9 cellular contexts compared by ENCODE assay signal in the genomic region with DNA sequence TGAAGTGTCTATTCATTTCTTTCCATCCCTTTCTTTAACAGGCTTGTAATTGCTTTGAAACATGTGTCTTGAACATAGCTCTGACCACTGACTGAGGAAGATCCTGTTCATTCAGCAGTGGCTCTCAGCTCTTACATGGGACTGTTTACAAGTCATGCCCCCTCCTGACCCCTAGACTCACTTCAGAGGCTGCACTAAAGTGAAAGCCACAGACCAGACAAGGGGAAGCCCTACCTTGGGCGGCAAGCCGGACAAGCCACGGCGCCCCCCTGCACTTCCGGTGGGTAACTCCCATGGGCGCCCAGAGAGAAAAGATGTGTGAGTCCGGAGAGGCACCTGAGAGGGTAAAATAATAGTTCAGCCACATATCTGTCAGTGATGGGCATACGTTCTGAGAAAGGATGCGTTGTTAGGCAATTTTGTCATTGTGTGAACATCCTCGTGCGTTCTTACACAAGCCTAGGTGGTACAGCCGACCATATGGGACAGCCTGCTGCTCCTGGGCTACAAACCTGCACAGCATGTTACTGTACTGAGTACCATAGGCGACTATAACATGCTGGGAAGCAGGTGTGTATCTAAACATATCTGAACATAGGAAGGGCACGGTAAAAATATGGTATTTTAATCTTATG.
DNase-seq lines count a peak whose midpoint lies in the region; ATAC-seq, FAIRE-seq and TF ChIP-seq lines count a peak whose summit lies in the region.
"Had no signal": no experiment of that assay in that cellular context is flagged by ENCODE, and none has a peak within 500 bp of the region (broad histone marks: within the 10 kb centered on the region; RNA-seq: fewer than 3 reads in every experiment).

No MANE protein-coding gene starts in this region.

- peaks cover 0 to 3% (median 0%) of the 10 kb centered on the region in 5 donors for H3K36me3 Mint-ChIP-seq in naive thymus-derived CD4-positive, alpha-beta T cell
- H3K36me3 Mint-ChIP-seq in mesothelial cell of epicardium = no peaks in the 10 kb centered on the region

- no peaks in the 10 kb centered on the region for H3K9me3 ChIP-seq in naive thymus-derived CD4-positive, alpha-beta T cell (ENCODE audit: control insufficient read depth in 2 of 3, low read length in 3 of 3)
- H3K9me3 ChIP-seq: vagina had no signal

- POLR2A ChIA-PET in naive thymus-derived CD4-positive, alpha-beta T cell (lab: Charles Lee) = no interaction called here

- no peaks in the 10 kb centered on the region for H3K27me3 ChIP-seq in naive thymus-derived CD4-positive, alpha-beta T cell (ENCODE audit: control insufficient read depth in 2 of 2, insufficient read depth in 2 of 2, low read length in 2 of 2)
- H3K27me3 ChIP-seq: vagina had no signal

- no peak overlapping the region for H3K27ac ChIP-seq in naive thymus-derived CD4-positive, alpha-beta T cell (ENCODE audit: low read depth, low read length)
- H3K27ac ChIP-seq: vagina had no signal

- H3K9me3 Mint-ChIP-seq in naive thymus-derived CD4-positive, alpha-beta T cell = peaks cover 0 to 6% (median 2%) of the 10 kb centered on the region in 11 donors
- H3K9me3 Mint-ChIP-seq in mesothelial cell of epicardium = peaks cover 4% of the 10 kb centered on the region

- H3K4me1 Mint-ChIP-seq in naive thymus-derived CD4-positive, alpha-beta T cell = peaks cover 13 to 39% (median 26%) of the 10 kb centered on the region in 7 donors
- H3K4me1 Mint-ChIP-seq in mesothelial cell of epicardium = no peaks in the 10 kb centered on the region

- in situ Hi-C loops in G401 (cut with HindIII; ENCODE audit: low sequenced_read_pairs) = no loop called here

- H3K4me3 ChIP-seq in naive thymus-derived CD4-positive, alpha-beta T cell (ENCODE audit: low read length) = no peak overlapping the region
- H3K4me3 ChIP-seq: vagina had no signal

- ATAC-seq in GM18861 (IDR thresholded peaks at IDR 0.05; ENCODE audit: unreplicated experiment) = peak; percentile 75
- peak; percentile 80 for ATAC-seq in GM21576 (IDR thresholded peaks at IDR 0.05; ENCODE audit: unreplicated experiment)
- peak; percentile 42 for ATAC-seq in HG03520 (IDR thresholded peaks at IDR 0.05; ENCODE audit: unreplicated experiment)
- ATAC-seq in naive thymus-derived CD4-positive, alpha-beta T cell = peak; percentile 33

- H3K4me1 ChIP-seq in naive thymus-derived CD4-positive, alpha-beta T cell (ENCODE audit: control insufficient read depth in 2 of 2, insufficient read depth in 2 of 2, low read length in 2 of 2) = peaks cover 6 to 7% of the 10 kb centered on the region in 2 donors
- H3K4me1 ChIP-seq: vagina had no signal

- H3K27ac Mint-ChIP-seq in naive thymus-derived CD4-positive, alpha-beta T cell = peak overlapping the region in 3 of 9 donors; percentile 31 to 51 (median 49)
- no peak overlapping the region for H3K27ac Mint-ChIP-seq in mesothelial cell of epicardium

- no peak for TF ChIP-seq CTCF in mesothelial cell of epicardium (IDR thresholded peaks at IDR 0.05; ENCODE audit: unreplicated experiment)

- FAIRE-seq in urothelium cell line (lab: Jason Lieb, UNC) = no peak

- no peaks in the 10 kb centered on the region for H3K36me3 ChIP-seq in naive thymus-derived CD4-positive, alpha-beta T cell (ENCODE audit: control insufficient read depth in 2 of 3, insufficient read depth in 3 of 3, low read length in 3 of 3)
- H3K36me3 ChIP-seq: vagina had no signal

- H3K4me3 Mint-ChIP-seq in naive thymus-derived CD4-positive, alpha-beta T cell = peak overlapping the region in 1 of 10 donors; percentile 31
- H3K4me3 Mint-ChIP-seq in mesothelial cell of epicardium = no peak overlapping the region

- CTCF ChIA-PET in naive thymus-derived CD4-positive, alpha-beta T cell (lab: Charles Lee) = no interaction called here

- DNase-seq in naive thymus-derived CD4-positive, alpha-beta T cell = no peak
- DNase-seq in urothelium cell line (ENCODE audit: low spot score) (no peak), G401 (ENCODE audit: low spot score) (no peak), activated T-cell treated with anti-CD3 and anti-CD28 coated beads for 4 hours (no peak), mesothelial cell of epicardium (ENCODE audit: low spot score in 2 of 2, unreplicated experiment in 2 of 2) (no peak)

- no peaks in the 10 kb centered on the region for H3K27me3 Mint-ChIP-seq in naive thymus-derived CD4-positive, alpha-beta T cell
- peaks cover 1% of the 10 kb centered on the region for H3K27me3 Mint-ChIP-seq in mesothelial cell of epicardium (ENCODE audit: low read depth)

- intact Hi-C loops in naive thymus-derived CD4-positive, alpha-beta T cell (cut with micrococcal nuclease) = no loop called here
